ENCODE assay signal across 9 cellular contexts in genomic region chr1:192807221-192807967, GRCh38. TPM values are rescaled to one million over a fixed set of nuclear protein-coding genes. Genes with fewer than 3 reads are reported as not detected.
A peak's percentile ranks its signal among the peaks of the same experiment; 100 is the strongest.
DNase-seq lines count a peak whose midpoint lies in the region; ATAC-seq and TF ChIP-seq lines count a peak whose summit lies in the region.
"Had no signal": no experiment of that assay in that cellular context is flagged by ENCODE, and none has a peak within 500 bp of the region (broad histone marks: within the 10 kb centered on the region; RNA-seq: fewer than 3 reads in every experiment).

No MANE protein-coding gene starts in this region.

- H3K4me1 ChIP-seq in right atrium auricular region (peaks cover 0 to 37% of the 10 kb centered on the region in 2 donors), mucosa of rectum (ENCODE audit: control insufficient read depth in 2 of 2, insufficient read depth in 2 of 2, low read length in 2 of 2) (peaks cover 13 to 17% of the 10 kb centered on the region in 2 donors)

- ATAC-seq in Right ventricle myocardium inferior (no peak), HG02588 (IDR thresholded peaks at IDR 0.05; ENCODE audit: unreplicated experiment) (peak; percentile 30)
- ATAC-seq: left colon had no signal

- H3K27ac ChIP-seq in right atrium auricular region (peak overlapping the region; percentile 89 to 96), mucosa of rectum (ENCODE audit: low read depth in 2 of 2, low read length in 2 of 2) (peak overlapping the region; percentile 83 to 88)

- H3K9me3 ChIP-seq in right atrium auricular region (no peaks in the 10 kb centered on the region), mucosa of rectum (ENCODE audit: control insufficient read depth in 2 of 2, low read length in 2 of 2) (no peaks in the 10 kb centered on the region)

- no peaks in the 10 kb centered on the region for H3K9me3 Mint-ChIP-seq in brain

- peak overlapping the region in 3 of 5 experiments; percentile 97 to 99 (median 98) for H3K27ac Mint-ChIP-seq in brain

- peaks cover 24% of the 10 kb centered on the region for H3K36me3 Mint-ChIP-seq in brain

- H3K9ac ChIP-seq in mucosa of rectum (ENCODE audit: low read depth in 1 of 2, low read length in 2 of 2) = peak overlapping the region; percentile 76 to 82

- H3K4me1 Mint-ChIP-seq in brain = peaks cover 46% of the 10 kb centered on the region

- H3K27me3 Mint-ChIP-seq in brain = peaks cover 8% of the 10 kb centered on the region

- DNase-seq in right atrium auricular region (ENCODE audit: low spot score) = no peak
- DNase-seq in Right ventricle myocardium inferior (ENCODE audit: missing footprints) = no peak
- peak; percentile 47 for DNase-seq in NCI-H1048 (lab: John Stamatoyannopoulos, UW)
- DNase-seq in hippocampal formation (lab: John Stamatoyannopoulos, UW) = no peak
- DNase-seq in NCI-H1417 treated with DMSO at 0.1 percent for 48 hours (lab: John Stamatoyannopoulos, UW) = no peak

- peak; percentile 24 to 64 for TF ChIP-seq CTCF in right atrium auricular region (IDR thresholded peaks at IDR 0.05)
- TF ChIP-seq CTCF in brain (conservative IDR thresholded peaks at IDR 0.05) = peak in 1 of 2 experiments; percentile 23

- H3K27me3 ChIP-seq in right atrium auricular region (no peaks in the 10 kb centered on the region), mucosa of rectum (ENCODE audit: control insufficient read depth in 2 of 2, insufficient read depth in 2 of 2, low read length in 2 of 2) (peaks cover 0 to 2% of the 10 kb centered on the region in 2 donors)

- peak overlapping the region; percentile 92 to 99 (median 97) for H3K4me3 Mint-ChIP-seq in brain

- peak overlapping the region in 1 of 2 donors; percentile 80 for H3K4me3 ChIP-seq in right atrium auricular region
- H3K4me3 ChIP-seq in mucosa of rectum (ENCODE audit: low read length in 2 of 2) = peak overlapping the region; percentile 94 to 98

- H3K36me3 ChIP-seq in right atrium auricular region = peaks cover 20% of the 10 kb centered on the region
- H3K36me3 ChIP-seq in mucosa of rectum (ENCODE audit: control insufficient read depth in 2 of 2, insufficient read depth in 2 of 2, low read length in 2 of 2) = peaks cover 10 to 11% of the 10 kb centered on the region in 2 donors

- intact Hi-C loops in Right ventricle myocardium inferior (cut with DNase I) = loop anchor here (5.0 kb wide), 2 partner anchors 180 to 315 kb away; partner anchors contain the start of gene CDC73

RNA-seq across cellular contexts. Expression of gene RGS2, which starts 1.4 kb away (rescaled TPM):
- 10 to 100 TPM; 31.2 to 51.2 TPM for total RNA-seq in right atrium auricular region
- total RNA-seq in Right ventricle myocardium inferior = 19.4 TPM
- polyA plus RNA-seq in brain (ENCODE audit: insufficient read depth, low read depth, low replicate concordance) = 10.7 TPM
